In the genomic region with DNA sequence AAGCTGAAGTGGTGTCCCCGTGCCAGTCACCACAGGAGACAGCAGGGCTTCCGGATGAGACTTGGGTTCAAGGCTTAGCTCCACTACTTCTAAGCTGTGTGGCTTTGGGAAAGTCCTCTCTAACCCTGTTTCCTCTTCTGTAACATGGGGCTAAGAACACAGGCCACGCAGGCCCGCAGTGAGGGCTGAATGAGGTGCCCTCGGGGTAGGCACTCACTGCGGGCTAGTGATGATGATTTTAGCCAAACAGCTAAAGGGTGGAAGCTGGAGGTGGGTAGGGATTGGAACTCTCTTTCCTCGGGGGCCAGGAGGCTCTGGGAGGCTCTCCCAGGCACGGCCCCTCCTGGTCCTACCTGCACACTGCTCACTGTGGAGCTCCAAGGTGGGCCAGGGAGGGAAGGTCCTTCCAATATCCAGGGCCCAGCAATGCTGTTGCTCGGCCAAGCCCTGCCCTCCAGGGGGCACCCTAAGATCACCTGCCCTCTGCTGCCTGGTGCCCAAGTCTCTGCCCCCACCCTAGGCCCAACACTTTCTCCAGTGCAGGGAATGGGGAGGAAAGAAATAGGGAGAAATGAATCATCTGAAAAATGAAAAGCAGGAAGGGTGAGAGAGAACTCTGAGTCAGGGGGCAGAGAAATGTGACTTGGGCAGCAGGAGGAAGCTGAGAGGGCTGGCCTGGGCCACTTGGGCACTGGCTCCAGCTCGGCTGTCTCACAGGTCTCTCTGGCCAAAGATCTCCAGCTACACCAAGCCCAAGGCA, we compare ENCODE assay signal across 7 cellular contexts.
DNase-seq lines count a peak whose midpoint lies in the region; ATAC-seq and TF ChIP-seq lines count a peak whose summit lies in the region.

No MANE protein-coding gene starts in this region.

- H3K9me3 Mint-ChIP-seq in activated T-cell treated with anti-CD3 and anti-CD28 coated beads, Interleukin-2, amount 50 U/mL, for 24 hours = no peaks in the 10 kb centered on the region

- no peak for ATAC-seq in HG02610 (IDR thresholded peaks at IDR 0.05; ENCODE audit: unreplicated experiment)

- H3K4me3 Mint-ChIP-seq in activated T-cell treated with anti-CD3 and anti-CD28 coated beads, Interleukin-2, amount 50 U/mL, for 24 hours = no peak overlapping the region

- TF ChIP-seq CTCF in GM12874 (IDR thresholded peaks at IDR 0.05; ENCODE audit: insufficient read depth, low read depth, low read length) (peak; percentile 82), fibroblast of pulmonary artery (IDR thresholded peaks at IDR 0.05; ENCODE audit: low read length, missing control alignments) (peak; percentile 68)

- DNase-seq in NCI-H2196 (lab: John Stamatoyannopoulos, UW; ENCODE audit: unreplicated experiment) (peak; percentile 23), fibroblast of pulmonary artery (ENCODE audit: low read depth) (peak; percentile 79), pons (ENCODE audit: low spot score) (peak; percentile 47), KG1 (lab: John Stamatoyannopoulos, UW) (no peak)
- DNase-seq in activated T-cell treated with anti-CD3 and anti-CD28 coated beads, Interleukin-2, amount 50 U/mL, for 24 hours = peak; percentile 67

- H3K4me3 ChIP-seq in fibroblast of pulmonary artery (replicated peaks; ENCODE audit: low read depth, low read length) = no peak overlapping the region

- no peak overlapping the region for H3K27ac Mint-ChIP-seq in activated T-cell treated with anti-CD3 and anti-CD28 coated beads, Interleukin-2, amount 50 U/mL, for 24 hours

- peaks cover 13% of the 10 kb centered on the region for H3K4me1 Mint-ChIP-seq in activated T-cell treated with anti-CD3 and anti-CD28 coated beads, Interleukin-2, amount 50 U/mL, for 24 hours (ENCODE audit: low read depth)

- H3K36me3 Mint-ChIP-seq in activated T-cell treated with anti-CD3 and anti-CD28 coated beads, Interleukin-2, amount 50 U/mL, for 24 hours (ENCODE audit: low read depth) = peaks cover 71% of the 10 kb centered on the region

- no peaks in the 10 kb centered on the region for H3K27me3 Mint-ChIP-seq in activated T-cell treated with anti-CD3 and anti-CD28 coated beads, Interleukin-2, amount 50 U/mL, for 24 hours
